In the genomic region with DNA sequence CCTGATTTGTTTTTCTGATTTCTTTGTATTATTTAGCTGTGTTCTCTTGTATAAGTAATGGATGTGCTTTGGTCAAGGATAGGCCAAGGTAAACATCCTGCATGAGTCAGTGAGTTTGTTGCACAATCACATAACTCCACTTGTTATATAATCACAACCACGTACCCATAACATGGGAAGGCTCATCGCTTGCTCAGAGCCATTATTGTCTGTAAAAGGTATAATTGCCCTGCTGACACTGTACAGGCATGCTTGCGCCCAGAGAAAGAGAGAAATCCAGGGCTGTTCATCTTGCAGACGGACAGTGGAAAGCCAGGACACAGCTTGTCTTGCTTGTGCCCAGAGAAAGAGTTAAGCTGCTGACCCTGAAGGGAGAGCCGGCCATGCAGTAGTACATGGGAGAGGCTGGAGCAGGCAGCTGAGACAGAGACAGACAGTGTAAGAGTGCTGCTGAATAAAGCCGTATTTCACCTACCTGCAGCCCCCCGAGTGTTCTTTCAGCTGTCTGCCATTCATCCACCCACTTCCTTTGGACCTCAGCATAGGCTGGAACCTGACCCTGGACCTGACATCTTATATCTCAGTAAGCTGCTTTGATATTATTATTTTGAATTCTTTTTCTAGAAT, we compare ENCODE assay signal across 22 cellular contexts.
DNase-seq lines count a peak whose midpoint lies in the region; ATAC-seq, FAIRE-seq and TF ChIP-seq lines count a peak whose summit lies in the region.
"Had no signal": no experiment of that assay in that cellular context is flagged by ENCODE, and none has a peak within 500 bp of the region (broad histone marks: within the 10 kb centered on the region; RNA-seq: fewer than 3 reads in every experiment).

No MANE protein-coding gene starts in this region.

- no peak for ATAC-seq in HG03571 (IDR thresholded peaks at IDR 0.05; ENCODE audit: unreplicated experiment)
- ATAC-seq: WTC11 had no signal

- WGBS in liver = 81% methylated on average over 7 of the region's 7 CpGs

- peaks cover 0 to 3% (median 0%) of the 10 kb centered on the region in 4 donors for H3K27me3 ChIP-seq in liver (ENCODE audit: control insufficient read depth in 4 of 4, insufficient read depth in 4 of 4, low read length in 3 of 4)
- H3K27me3 ChIP-seq: sigmoid colon had no signal

- H3K36me3 ChIP-seq in liver (ENCODE audit: control insufficient read depth in 4 of 4, insufficient read depth in 3 of 4, low read depth in 1 of 4, low read length in 3 of 4) = no peaks in the 10 kb centered on the region
- H3K36me3 ChIP-seq: sigmoid colon had no signal

- H3K9ac ChIP-seq in liver (ENCODE audit: low read depth in 1 of 2, low read length in 2 of 2) = no peak overlapping the region

- no peak for FAIRE-seq in GM12892 (lab: Jason Lieb, UNC)
- FAIRE-seq: endothelial cell of umbilical vein, keratinocyte had no signal

- TF ChIP-seq CTCF in epithelial cell of esophagus (IDR thresholded peaks at IDR 0.05; ENCODE audit: insufficient read depth, low read depth, low read length, missing control alignments) (no peak), liver (IDR thresholded peaks at IDR 0.05; ENCODE audit: low read depth, low read length, missing input control) (no peak)

- H3K4me3 ChIP-seq in epithelial cell of esophagus (ENCODE audit: low read length) = no peak overlapping the region
- H3K4me3 ChIP-seq in liver (ENCODE audit: low read depth in 1 of 3, low read length in 3 of 3) = no peak overlapping the region
- H3K4me3 ChIP-seq: coronary artery, sigmoid colon had no signal

- H3K4me1 ChIP-seq in liver (ENCODE audit: control insufficient read depth in 4 of 4, insufficient read depth in 4 of 4, low read length in 3 of 4) = no peaks in the 10 kb centered on the region

- TF ChIP-seq RAD21 in liver (IDR thresholded peaks at IDR 0.05) = no peak

- peak; percentile 68 for DNase-seq in EH (ENCODE audit: low read depth)
- peak; percentile 48 for DNase-seq in M059J (ENCODE audit: low read depth)
- DNase-seq in epithelial cell of esophagus (ENCODE audit: low read depth) = peak; percentile 78
- no peak for DNase-seq in GM12892 (ENCODE audit: insufficient read length)
- DNase-seq in NCI-H82 treated with DMSO at 0.1 percent for 48 hours (lab: John Stamatoyannopoulos, UW; ENCODE audit: unreplicated experiment) = no peak
- DNase-seq in SKM-1 treated with dmso at 0.1 percent for 144 hours (lab: John Stamatoyannopoulos, UW; ENCODE audit: unreplicated experiment) = no peak
- DNase-seq: activated CD8-positive, alpha-beta memory T cell treated with anti-CD3 and anti-CD28 coated beads for 24 hours; amygdala; COR-L47; GF-D8; GOT3; NCI-H2029 treated with DMSO at 0.1 percent for 48 hours; NCI-H774; sigmoid colon; stimulated activated CD4-positive, alpha-beta T cell treated with anti-CD3 and anti-CD28 coated beads, Interleukin-2, amount 100 ng/mL, for 48 hours; substantia nigra had no signal

- H3K27ac ChIP-seq in liver (ENCODE audit: low read depth in 1 of 2, low read length in 2 of 2) = no peak overlapping the region
- H3K27ac ChIP-seq: coronary artery, sigmoid colon had no signal

- no peak for TF ChIP-seq POLR2A in GM12892 (IDR thresholded peaks at IDR 0.05; ENCODE audit: low read depth, low read length)

- H3K9me3 ChIP-seq in liver (ENCODE audit: control insufficient read depth in 4 of 4, low read length in 3 of 4) = no peaks in the 10 kb centered on the region
- H3K9me3 ChIP-seq: sigmoid colon had no signal

TF ChIP-seq in liver, 16 proteins besides CTCF, POLR2A, EP300 and RAD21:
- TF ChIP-seq FOXA2 (IDR thresholded peaks at IDR 0.05) = peak; percentile 35
- TF ChIP-seq RXRA (IDR thresholded peaks at IDR 0.05) = no peak
- TF ChIP-seq, protein P1, sequence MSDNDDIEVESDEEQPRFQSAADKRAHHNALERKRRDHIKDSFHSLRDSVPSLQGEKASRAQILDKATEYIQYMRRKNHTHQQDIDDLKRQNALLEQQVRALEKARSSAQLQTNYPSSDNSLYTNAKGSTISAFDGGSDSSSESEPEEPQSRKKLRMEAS (IDR thresholded peaks at IDR 0.05) = no peak
- no peak for TF ChIP-seq FOXA1 (IDR thresholded peaks at IDR 0.05)
- TF ChIP-seq, protein P2, sequence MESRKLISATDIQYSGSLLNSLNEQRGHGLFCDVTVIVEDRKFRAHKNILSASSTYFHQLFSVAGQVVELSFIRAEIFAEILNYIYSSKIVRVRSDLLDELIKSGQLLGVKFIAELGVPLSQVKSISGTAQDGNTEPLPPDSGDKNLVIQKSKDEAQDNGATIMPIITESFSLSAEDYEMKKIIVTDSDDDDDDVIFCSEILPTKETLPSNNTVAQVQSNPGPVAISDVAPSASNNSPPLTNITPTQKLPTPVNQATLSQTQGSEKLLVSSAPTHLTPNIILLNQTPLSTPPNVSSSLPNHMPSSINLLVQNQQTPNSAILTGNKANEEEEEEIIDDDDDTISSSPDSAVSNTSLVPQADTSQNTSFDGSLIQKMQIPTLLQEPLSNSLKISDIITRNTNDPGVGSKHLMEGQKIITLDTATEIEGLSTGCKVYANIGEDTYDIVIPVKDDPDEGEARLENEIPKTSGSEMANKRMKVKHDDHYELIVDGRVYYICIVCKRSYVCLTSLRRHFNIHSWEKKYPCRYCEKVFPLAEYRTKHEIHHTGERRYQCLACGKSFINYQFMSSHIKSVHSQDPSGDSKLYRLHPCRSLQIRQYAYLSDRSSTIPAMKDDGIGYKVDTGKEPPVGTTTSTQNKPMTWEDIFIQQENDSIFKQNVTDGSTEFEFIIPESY (IDR thresholded peaks at IDR 0.05) = no peak
- no peak for TF ChIP-seq YY1 (IDR thresholded peaks at IDR 0.05)
- TF ChIP-seq JUND (IDR thresholded peaks at IDR 0.05) = peak in 1 of 2 donors; percentile 52

Comparison
In these comparisons a context has a peak if more than half of its experiments do, and no peak if none do; other contexts are left out.
1. DNase-seq: peak in EH (single experiment), M059J (single experiment) and epithelial cell of esophagus (single experiment); none in GM12892 (single experiment), NCI-H82 treated with DMSO at 0.1 percent for 48 hours (single experiment) and SKM-1 treated with dmso at 0.1 percent for 144 hours (single experiment).